ENCODE assay signal across 19 cellular contexts in genomic region chr3:184953396-184953795, GRCh38.
DNase-seq lines count a peak whose midpoint lies in the region; ATAC-seq and TF ChIP-seq lines count a peak whose summit lies in the region.
"Had no signal": no experiment of that assay in that cellular context is flagged by ENCODE, and none has a peak within 500 bp of the region (broad histone marks: within the 10 kb centered on the region; RNA-seq: fewer than 3 reads in every experiment).

No MANE protein-coding gene starts in this region.

- H2AFZ ChIP-seq in H9 (ENCODE audit: low read length) = no peak overlapping the region

- peak overlapping the region in 2 of 3 experiments; percentile 64 to 91; a peak in 5 of 7 replicates for H3K27ac Mint-ChIP-seq in H9
- peak overlapping the region; percentile 80 for H3K27ac Mint-ChIP-seq in endodermal cell

- H2BK15ac ChIP-seq in H9 (ENCODE audit: low read depth, low read length) = no peak overlapping the region

- H3K14ac ChIP-seq in H9 (ENCODE audit: insufficient read depth, low read length) = no peak overlapping the region

- peak overlapping the region; percentile 16 for H3K4me3 ChIP-seq in endodermal cell (ENCODE audit: low read length)
- no peak overlapping the region for H3K4me3 ChIP-seq in MG63
- H3K4me3 ChIP-seq: gastrocnemius medialis, prostate gland, skin epidermis, tibial artery had no signal

- H3K9ac ChIP-seq in H9 (ENCODE audit: extremely low read depth, insufficient read length, low read length) (no peak overlapping the region), endodermal cell (ENCODE audit: extremely low read depth, low read length, poor library complexity, severe bottlenecking) (no peak overlapping the region)

- H2AK5ac ChIP-seq in H9 (ENCODE audit: insufficient read length, low read length) = no peak overlapping the region

- H3K27me3 ChIP-seq in H9 (ENCODE audit: insufficient read depth, low read length) (no peaks in the 10 kb centered on the region), endodermal cell (ENCODE audit: control insufficient read depth, insufficient read depth, low read length, poor library complexity, severe bottlenecking) (no peaks in the 10 kb centered on the region), MG63 (no peaks in the 10 kb centered on the region)
- H3K27me3 ChIP-seq: gastrocnemius medialis, tibial artery had no signal

- no peak overlapping the region for H2BK12ac ChIP-seq in H9 (ENCODE audit: insufficient read length, low read depth, low read length)

- WGBS in H9 (ENCODE audit: extremely low coverage, insufficient read length, low lambda C conversion rate) = no CpG with 5 or more reads among the region's 2 CpGs
- 66 to 83% methylated on average over 1 to 2 of the region's 2 CpGs for WGBS in endodermal cell (ENCODE audit: insufficient coverage in 1 of 2, insufficient read length in 1 of 2), 2 experiments

- ATAC-seq in HG02588 (IDR thresholded peaks at IDR 0.05; ENCODE audit: unreplicated experiment) (no peak), HG02938 (IDR thresholded peaks at IDR 0.05; ENCODE audit: unreplicated experiment) (no peak)
- ATAC-seq: gastrocnemius medialis; left colon; stimulated activated naive CD8-positive, alpha-beta T cell treated with anti-CD3 and anti-CD28 coated beads, Interleukin-15, Interleukin-2, amounts not matched to agents 100 U/mL and 50 U/mL, for 24 hours had no signal

- no peak for TF ChIP-seq CTCF in H9 (conservative IDR thresholded peaks at IDR 0.05)
- no peak for TF ChIP-seq CTCF in endodermal cell (conservative IDR thresholded peaks at IDR 0.05)

- H4K5ac ChIP-seq in H9 (ENCODE audit: insufficient read length, low read depth, low read length) = no peak overlapping the region

- H3K23ac ChIP-seq in H9 (ENCODE audit: insufficient read length, low read depth, low read length) = no peak overlapping the region

- H3K9me3 ChIP-seq in H9 (ENCODE audit: control insufficient read depth, low read depth, low read length) (no peaks in the 10 kb centered on the region), endodermal cell (ENCODE audit: control insufficient read depth, low read length) (no peaks in the 10 kb centered on the region), MG63 (no peaks in the 10 kb centered on the region)
- H3K9me3 ChIP-seq: gastrocnemius medialis, prostate gland, tibial artery had no signal

- H3K56ac ChIP-seq in H9 (ENCODE audit: insufficient read length, low read depth, low read length) = no peak overlapping the region

- H3K4me3 Mint-ChIP-seq in H9 = peak overlapping the region in 1 of 2 experiments; percentile 20; a peak in 1 of 5 replicates
- H3K4me3 Mint-ChIP-seq in endodermal cell = no peak overlapping the region
- H3K4me3 Mint-ChIP-seq: neural crest cell had no signal

- peaks cover 10% of the 10 kb centered on the region for H3K36me3 ChIP-seq in endodermal cell (ENCODE audit: control insufficient read depth, insufficient read depth, low read length)
- peaks cover 3% of the 10 kb centered on the region; the same call in 1 of the 2 replicates for H3K36me3 ChIP-seq in MG63
- H3K36me3 ChIP-seq: prostate gland had no signal

- H4K91ac ChIP-seq in H9 (ENCODE audit: insufficient read length, low read depth, low read length) = no peak overlapping the region

- H3K9me3 Mint-ChIP-seq in H9 (no peaks in the 10 kb centered on the region), endodermal cell (no peaks in the 10 kb centered on the region)
- H3K9me3 Mint-ChIP-seq: neural crest cell had no signal

- peaks cover 2% of the 10 kb centered on the region; the same call in 1 of the 2 replicates for H3K4me1 ChIP-seq in H9 (ENCODE audit: insufficient read depth, low read length)
- peaks cover 16% of the 10 kb centered on the region for H3K4me1 ChIP-seq in endodermal cell (ENCODE audit: control insufficient read depth, insufficient read depth, low read length)
- H3K4me1 ChIP-seq: gastrocnemius medialis, prostate gland, tibial artery had no signal

- H3K18ac ChIP-seq in H9 (ENCODE audit: insufficient read length, low read depth, low read length) = no peak overlapping the region

- H3K36me3 Mint-ChIP-seq in H9 (ENCODE audit: insufficient read depth in 1 of 3, low read depth in 3 of 3) (peaks cover 5 to 20% (median 12%) of the 10 kb centered on the region in 3 experiments; a peak in 6 of 7 replicates), endodermal cell (ENCODE audit: low read depth) (peaks cover 16% of the 10 kb centered on the region)

- no peaks in the 10 kb centered on the region for H3K23me2 ChIP-seq in H9 (ENCODE audit: insufficient read length, low read depth, low read length, poor library complexity, severe bottlenecking)

- DNase-seq in CMK (ENCODE audit: low read depth) = peak; percentile 85
- no peak for DNase-seq in H9
- peak; percentile 67 for DNase-seq in OCI-M1 (lab: John Stamatoyannopoulos, UW)
- peak; percentile 66 for DNase-seq in endodermal cell
- DNase-seq in DMS53 treated with DMSO at 0.1 percent for 48 hours (lab: John Stamatoyannopoulos, UW; ENCODE audit: unreplicated experiment) = no peak
- no peak for DNase-seq in MG63
- DNase-seq: activated CD4-positive, alpha-beta T cell treated with anti-CD3 and anti-CD28 coated beads for 1 hour; gastrocnemius medialis; left colon; NCI-H2029; NCI-H526 treated with DMSO at 0.1 percent for 48 hours; stimulated activated naive CD8-positive, alpha-beta T cell treated with anti-CD3 and anti-CD28 coated beads, Interleukin-15, Interleukin-2, amounts not matched to agents 100 U/mL and 50 U/mL, for 24 hours; T-helper 9 cell; tibial artery had no signal

- H3K27ac ChIP-seq in H9 (ENCODE audit: insufficient read length, low read depth, low read length) = no peak overlapping the region
- no peak overlapping the region for H3K27ac ChIP-seq in endodermal cell (ENCODE audit: low read depth, low read length)
- H3K27ac ChIP-seq: gastrocnemius medialis, prostate gland, skin epidermis, tibial artery had no signal

- H2BK120ac ChIP-seq in H9 (ENCODE audit: low read depth, low read length, poor library complexity, severe bottlenecking) = no peak overlapping the region

- no peak overlapping the region for H3K4me2 ChIP-seq in H9 (ENCODE audit: insufficient read depth, insufficient read length, low read length)

- no peaks in the 10 kb centered on the region for H3K79me2 ChIP-seq in H9 (ENCODE audit: insufficient read depth, low read length)

- H4K8ac ChIP-seq in H9 (replicated peaks; ENCODE audit: insufficient read length, low read depth, low read length) = no peak overlapping the region

- H3K79me1 ChIP-seq in H9 (ENCODE audit: insufficient read depth, low read depth, low read length, poor library complexity, severe bottlenecking) = no peaks in the 10 kb centered on the region

- peaks cover 28 to 29% of the 10 kb centered on the region in 2 experiments for H3K4me1 Mint-ChIP-seq in H9
- H3K4me1 Mint-ChIP-seq in endodermal cell = peaks cover 30% of the 10 kb centered on the region
- H3K4me1 Mint-ChIP-seq: neural crest cell had no signal

- no peak overlapping the region for H2BK5ac ChIP-seq in H9 (ENCODE audit: insufficient read length, low read length)

- H3T11ph ChIP-seq in H9 (ENCODE audit: low read length) = no peak overlapping the region

- H3K27me3 Mint-ChIP-seq in H9 (ENCODE audit: low read depth) (no peaks in the 10 kb centered on the region), endodermal cell (ENCODE audit: insufficient read depth) (no peaks in the 10 kb centered on the region)

- no peak overlapping the region for H2BK20ac ChIP-seq in H9 (ENCODE audit: low read depth, low read length, poor library complexity, severe bottlenecking)

- no peak overlapping the region for H3K4ac ChIP-seq in H9 (ENCODE audit: low read depth, low read length)

- no peaks in the 10 kb centered on the region for H4K20me1 ChIP-seq in H9 (ENCODE audit: control insufficient read depth, insufficient read depth, insufficient read length)

Comparison
In these comparisons a context has a peak if more than half of its experiments do, and no peak if none do; other contexts are left out.
1. DNase-seq: peak in CMK (single experiment), OCI-M1 (single experiment) and endodermal cell (single experiment); none in H9 (single experiment), DMS53 treated with DMSO at 0.1 percent for 48 hours (single experiment) and MG63 (single experiment).